ENCODE assay signal across 10 cellular contexts in genomic region chr1:150282558-150282958, GRCh38. TPM values are rescaled to one million over a fixed set of nuclear protein-coding genes. Genes with fewer than 3 reads are reported as not detected.
A peak's percentile ranks its signal among the peaks of the same experiment; 100 is the strongest.
DNase-seq lines count a peak whose midpoint lies in the region; ATAC-seq lines count a peak whose summit lies in the region.
"Had no signal": no experiment of that assay in that cellular context is flagged by ENCODE, and none has a peak within 500 bp of the region (broad histone marks: within the 10 kb centered on the region; RNA-seq: fewer than 3 reads in every experiment).

No MANE protein-coding gene starts in this region.

- H3K4me3 Mint-ChIP-seq in activated naive CD8-positive, alpha-beta T cell = peak overlapping the region; percentile 87
- H3K4me3 Mint-ChIP-seq in stimulated activated memory B cell treated with anti-CD40 and anti-IgM and Interleukin-4, amounts not matched to agents 10 μg/mL and 1 μg/mL and 100 μg/mL, for 72 hours = peak overlapping the region; percentile 87

- no peaks in the 10 kb centered on the region for H3K36me3 Mint-ChIP-seq in activated naive CD8-positive, alpha-beta T cell
- H3K36me3 Mint-ChIP-seq in stimulated activated memory B cell treated with anti-CD40 and anti-IgM and Interleukin-4, amounts not matched to agents 10 μg/mL and 1 μg/mL and 100 μg/mL, for 72 hours = no peaks in the 10 kb centered on the region

- H3K4me1 Mint-ChIP-seq in activated naive CD8-positive, alpha-beta T cell (ENCODE audit: low read depth) = peaks cover 28% of the 10 kb centered on the region
- H3K4me1 Mint-ChIP-seq in stimulated activated memory B cell treated with anti-CD40 and anti-IgM and Interleukin-4, amounts not matched to agents 10 μg/mL and 1 μg/mL and 100 μg/mL, for 72 hours = peaks cover 22% of the 10 kb centered on the region

- H3K27me3 ChIP-seq in iPS-15b (ENCODE audit: control insufficient read depth, insufficient read depth, low read length) = peaks cover 9% of the 10 kb centered on the region

- peak overlapping the region; percentile 18 for H3K27ac Mint-ChIP-seq in activated naive CD8-positive, alpha-beta T cell
- peak overlapping the region; percentile 68 for H3K27ac Mint-ChIP-seq in stimulated activated memory B cell treated with anti-CD40 and anti-IgM and Interleukin-4, amounts not matched to agents 10 μg/mL and 1 μg/mL and 100 μg/mL, for 72 hours

- peak overlapping the region; percentile 16 for H3K9ac ChIP-seq in iPS-15b (ENCODE audit: low read depth, low read length)

- no peaks in the 10 kb centered on the region for H3K27me3 Mint-ChIP-seq in activated naive CD8-positive, alpha-beta T cell
- no peaks in the 10 kb centered on the region for H3K27me3 Mint-ChIP-seq in stimulated activated memory B cell treated with anti-CD40 and anti-IgM and Interleukin-4, amounts not matched to agents 10 μg/mL and 1 μg/mL and 100 μg/mL, for 72 hours

- ATAC-seq in stimulated activated memory B cell treated with anti-CD40 and anti-IgM and Interleukin-4, amounts not matched to agents 10 μg/mL and 1 μg/mL and 100 μg/mL, for 72 hours = no peak

- no peaks in the 10 kb centered on the region for H3K4me1 ChIP-seq in iPS-15b (ENCODE audit: control insufficient read depth, insufficient read depth, low read length)

- peaks cover 10% of the 10 kb centered on the region for H3K36me3 ChIP-seq in iPS-15b (ENCODE audit: control insufficient read depth, insufficient read depth, low read length)

- H3K9me3 Mint-ChIP-seq in activated naive CD8-positive, alpha-beta T cell (ENCODE audit: low read depth) = no peaks in the 10 kb centered on the region
- no peaks in the 10 kb centered on the region for H3K9me3 Mint-ChIP-seq in stimulated activated memory B cell treated with anti-CD40 and anti-IgM and Interleukin-4, amounts not matched to agents 10 μg/mL and 1 μg/mL and 100 μg/mL, for 72 hours

- H3K4me3 ChIP-seq in iPS-15b (ENCODE audit: low read depth, low read length) = peak overlapping the region; percentile 81

- no peaks in the 10 kb centered on the region for H3K9me3 ChIP-seq in iPS-15b (ENCODE audit: control insufficient read depth, insufficient read depth, low read length)

- DNase-seq in NCI-H1092 (lab: John Stamatoyannopoulos, UW) (peak; percentile 79), NCI-H1092 treated with DMSO at 0.1 percent for 48 hours (lab: John Stamatoyannopoulos, UW) (no peak), DMS114 treated with DMSO at 0.1 percent for 48 hours (lab: John Stamatoyannopoulos, UW; ENCODE audit: unreplicated experiment) (no peak), dermis blood vessel endothelial cell (no peak), amniotic stem cell (lab: John Stamatoyannopoulos, UW) (no peak)

RNA-seq across cellular contexts. Expression of gene CIART, which starts 0.2 kb away (rescaled TPM):
- 0.33 and 1.0 TPM in 2 replicates for total RNA-seq in dermis blood vessel endothelial cell

RNA-seq across cellular contexts. Expression of gene C1orf54, which starts 10.0 kb away (rescaled TPM):
- 3.6 and 43.1 TPM in 2 replicates for total RNA-seq in dermis blood vessel endothelial cell

RNA-seq across cellular contexts. Expression of gene MRPS21, which starts 11.1 kb away (rescaled TPM):
- total RNA-seq in dermis blood vessel endothelial cell = 35.4 and 43.4 TPM in 2 replicates

RNA-seq across cellular contexts. Expression of gene APH1A, which starts 13.7 kb away (rescaled TPM):
- total RNA-seq in dermis blood vessel endothelial cell = 132 and 182 TPM in 2 replicates

RNA-seq across cellular contexts. Expression of gene CA14, which starts 25.0 kb away (rescaled TPM):
- total RNA-seq in dermis blood vessel endothelial cell = not detected in 2 replicates
- total RNA-seq: lung microvascular endothelial cell, M059J had no signal
